In genomic region chr5:60395712-60396329, GRCh38 we compare ENCODE assay signal across 1 cellular context.
TF ChIP-seq lines count a peak whose summit lies in the region.

No MANE protein-coding gene starts in this region.

TF ChIP-seq in GM23338, 12 proteins besides CTCF, POLR2A, EP300 and RAD21 (continued from another document):
- TF ChIP-seq ZNF462 (CRISPR knock-in tag; IDR thresholded peaks at IDR 0.05) (no peak), NANOG (IDR thresholded peaks at IDR 0.05; ENCODE audit: borderline replicate concordance) (no peak), POLR2AphosphoS5 (IDR thresholded peaks at IDR 0.05; ENCODE audit: low read depth) (no peak), ETS1 (IDR thresholded peaks at IDR 0.05) (no peak)
